In genomic region chr5:144011348-144011861, GRCh38 we compare ENCODE assay signal across 24 cellular contexts.
"Had no signal": no experiment of that assay in that cellular context is flagged by ENCODE, and none has a peak within 500 bp of the region (broad histone marks: within the 10 kb centered on the region; RNA-seq: fewer than 3 reads in every experiment).

No MANE protein-coding gene starts in this region.

- H3K27ac Mint-ChIP-seq: dendritic cell treated with granulocyte-macrophage colony-stimulating factor and Interleukin-4, amounts not matched to agents 40 ng/mL and 50 ng/mL, for 4 days; memory B cell; stimulated activated effector memory CD8-positive, alpha-beta T cell treated with anti-CD3 and anti-CD28 coated beads, Interleukin-12 subunit alpha, Interleukin-12 subunit beta, amount 100 ng/mL, for 72 hours; type B pancreatic cell had no signal

- H3K4me3 Mint-ChIP-seq: dendritic cell treated with granulocyte-macrophage colony-stimulating factor and Interleukin-4, amounts not matched to agents 40 ng/mL and 50 ng/mL, for 4 days; memory B cell; naive thymus-derived CD8-positive, alpha-beta T cell; stimulated activated effector memory CD8-positive, alpha-beta T cell treated with anti-CD3 and anti-CD28 coated beads, Interleukin-12 subunit alpha, Interleukin-12 subunit beta, amount 100 ng/mL, for 72 hours; type B pancreatic cell had no signal

- H3K4me3 ChIP-seq: esophagus squamous epithelium, gastroesophageal sphincter, left ventricle myocardium inferior, lower lobe of right lung, psoas muscle, right lobe of liver, suprapubic skin, thyroid gland had no signal

- H3K4me1 Mint-ChIP-seq: memory B cell; stimulated activated effector memory CD8-positive, alpha-beta T cell treated with anti-CD3 and anti-CD28 coated beads, Interleukin-12 subunit alpha, Interleukin-12 subunit beta, amount 100 ng/mL, for 72 hours had no signal

- H3K9me3 Mint-ChIP-seq: stimulated activated effector memory CD8-positive, alpha-beta T cell treated with anti-CD3 and anti-CD28 coated beads, Interleukin-12 subunit alpha, Interleukin-12 subunit beta, amount 100 ng/mL, for 72 hours had no signal

- H3K27me3 Mint-ChIP-seq: dendritic cell treated with granulocyte-macrophage colony-stimulating factor and Interleukin-4, amounts not matched to agents 40 ng/mL and 50 ng/mL, for 4 days; type B pancreatic cell had no signal

- H3K4me1 ChIP-seq: esophagus squamous epithelium, gastroesophageal sphincter, lower lobe of right lung, psoas muscle, right lobe of liver, suprapubic skin, thyroid gland had no signal

- FAIRE-seq: colon, kidney, urothelium cell line had no signal

- H3K36me3 ChIP-seq: esophagus squamous epithelium, gastroesophageal sphincter, left ventricle myocardium inferior, lower lobe of right lung, neutrophil, right lobe of liver, suprapubic skin, thyroid gland had no signal

- DNase-seq: esophagus squamous epithelium; foreskin fibroblast; glutamatergic neuron; kidney; left cardiac atrium; left ventricle myocardium inferior; lower lobe of right lung; naive thymus-derived CD8-positive, alpha-beta T cell; psoas muscle; retina; right lobe of liver; stimulated activated CD4-positive, alpha-beta T cell treated with anti-CD3 and anti-CD28 coated beads, Interleukin-4, amount 100 ng/mL, for 1 hour; stimulated activated CD8-positive, alpha-beta memory T cell treated with anti-CD3 and anti-CD28 coated beads, Interleukin-4, amount 100 ng/mL, for 48 hours; stimulated activated naive CD8-positive, alpha-beta T cell treated with anti-CD3 and anti-CD28 coated beads, Interleukin-15, Interleukin-2, amounts not matched to agents 100 U/mL and 50 U/mL, for 24 hours; thyroid gland had no signal

- H3K9me3 ChIP-seq: esophagus squamous epithelium, lower lobe of right lung, psoas muscle, suprapubic skin, thyroid gland had no signal

- H3K27me3 ChIP-seq: esophagus squamous epithelium, gastroesophageal sphincter, neutrophil, right lobe of liver, suprapubic skin, thyroid gland had no signal

- ATAC-seq: gastroesophageal sphincter; left cardiac atrium; lower lobe of right lung; naive thymus-derived CD8-positive, alpha-beta T cell; psoas muscle; right lobe of liver; stimulated activated effector memory CD8-positive, alpha-beta T cell treated with anti-CD3 and anti-CD28 coated beads, Interleukin-12 subunit alpha, Interleukin-12 subunit beta, amount 100 ng/mL, for 72 hours; stimulated activated naive CD8-positive, alpha-beta T cell treated with anti-CD3 and anti-CD28 coated beads, Interleukin-15, Interleukin-2, amounts not matched to agents 100 U/mL and 50 U/mL, for 24 hours had no signal

- H3K27ac ChIP-seq: esophagus squamous epithelium, gastroesophageal sphincter, left ventricle myocardium inferior, lower lobe of right lung, neutrophil, psoas muscle, right lobe of liver, suprapubic skin, thyroid gland had no signal

- H3K36me3 Mint-ChIP-seq: memory B cell; stimulated activated effector memory CD8-positive, alpha-beta T cell treated with anti-CD3 and anti-CD28 coated beads, Interleukin-12 subunit alpha, Interleukin-12 subunit beta, amount 100 ng/mL, for 72 hours had no signal
